Comparison of ENCODE assay signal across 25 cellular contexts in the genomic region with DNA sequence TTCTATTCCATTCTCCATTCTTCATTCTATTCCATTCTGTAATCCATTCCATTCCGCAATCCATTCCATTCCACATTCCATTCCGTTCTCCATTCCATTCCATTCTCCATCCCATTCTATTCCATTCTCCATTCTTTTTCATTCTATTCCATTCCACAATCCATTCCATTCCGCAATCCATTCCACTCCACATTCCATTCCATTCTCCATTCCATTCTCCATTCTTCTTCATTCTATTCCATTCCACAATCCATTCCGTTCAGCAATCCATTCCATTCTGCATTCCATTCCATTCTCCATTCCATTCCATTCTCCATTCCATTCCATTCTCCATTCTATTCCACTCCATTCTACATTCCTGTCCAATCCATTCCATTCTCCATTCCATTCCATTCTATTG.
"Had no signal": no experiment of that assay in that cellular context is flagged by ENCODE, and none has a peak within 500 bp of the region (broad histone marks: within the 10 kb centered on the region; RNA-seq: fewer than 3 reads in every experiment).

No MANE protein-coding gene starts in this region.

- H3K27ac ChIP-seq: esophagus squamous epithelium, lower lobe of right lung, neutrophil, pancreas, right atrium auricular region, sigmoid colon, skin epidermis, spleen, testis, tibial artery had no signal

- DNase-seq: cortex of kidney; effector memory CD8-positive, alpha-beta T cell; erythroblast; esophagus squamous epithelium; hypothalamus; immature natural killer cell; islet precursor cell; left ventricle myocardium superior; lower lobe of right lung; natural killer cell; pancreas; sigmoid colon; spleen; stimulated activated CD4-positive, alpha-beta T cell treated with anti-CD3 and anti-CD28 coated beads, Interleukin-4, amount 100 ng/mL, for 4 hours; stimulated activated naive CD8-positive, alpha-beta T cell treated with anti-CD3 and anti-CD28 coated beads, Interleukin-15, Interleukin-2, amounts not matched to agents 100 U/mL and 50 U/mL, for 24 hours; substantia nigra; testis; tibial artery had no signal

- H3K4me3 Mint-ChIP-seq: effector memory CD8-positive, alpha-beta T cell; immature natural killer cell; natural killer cell; stimulated activated memory B cell treated with anti-CD40 and anti-IgM and Interleukin-4, amounts not matched to agents 10 μg/mL and 1 μg/mL and 100 μg/mL, for 72 hours; type B pancreatic cell had no signal

- H3K36me3 ChIP-seq: lower lobe of right lung, neutrophil, pancreas, right atrium auricular region, sigmoid colon had no signal

- H3K9me3 Mint-ChIP-seq: effector memory CD8-positive, alpha-beta T cell; immature natural killer cell; natural killer cell; stimulated activated memory B cell treated with anti-CD40 and anti-IgM and Interleukin-4, amounts not matched to agents 10 μg/mL and 1 μg/mL and 100 μg/mL, for 72 hours; type B pancreatic cell had no signal

- H3K27ac Mint-ChIP-seq: effector memory CD8-positive, alpha-beta T cell; immature natural killer cell; natural killer cell; stimulated activated memory B cell treated with anti-CD40 and anti-IgM and Interleukin-4, amounts not matched to agents 10 μg/mL and 1 μg/mL and 100 μg/mL, for 72 hours; type B pancreatic cell had no signal

- H3K36me3 Mint-ChIP-seq: immature natural killer cell; natural killer cell; stimulated activated memory B cell treated with anti-CD40 and anti-IgM and Interleukin-4, amounts not matched to agents 10 μg/mL and 1 μg/mL and 100 μg/mL, for 72 hours; type B pancreatic cell had no signal

- H3K4me1 ChIP-seq: esophagus squamous epithelium, lower lobe of right lung, pancreas, right atrium auricular region, sigmoid colon, spleen, testis, tibial artery had no signal

- H3K9me3 ChIP-seq: neutrophil, pancreas, right atrium auricular region, testis, tibial artery had no signal

- H3K27me3 Mint-ChIP-seq: effector memory CD8-positive, alpha-beta T cell; stimulated activated memory B cell treated with anti-CD40 and anti-IgM and Interleukin-4, amounts not matched to agents 10 μg/mL and 1 μg/mL and 100 μg/mL, for 72 hours; type B pancreatic cell had no signal

- FAIRE-seq: endometrium, frontal cortex, pancreas had no signal

- H3K4me3 ChIP-seq: esophagus squamous epithelium, lower lobe of right lung, pancreas, right atrium auricular region, sigmoid colon, skin epidermis, spleen, testis, tibial artery had no signal

- ATAC-seq: effector memory CD8-positive, alpha-beta T cell; left ventricle myocardium superior; lower lobe of right lung; natural killer cell; pancreas; stimulated activated memory B cell treated with anti-CD40 and anti-IgM and Interleukin-4, amounts not matched to agents 10 μg/mL and 1 μg/mL and 100 μg/mL, for 72 hours; stimulated activated naive CD8-positive, alpha-beta T cell treated with anti-CD3 and anti-CD28 coated beads, Interleukin-15, Interleukin-2, amounts not matched to agents 100 U/mL and 50 U/mL, for 24 hours had no signal

- H3K27me3 ChIP-seq: esophagus squamous epithelium, neutrophil, pancreas, right atrium auricular region, sigmoid colon, spleen, testis, tibial artery had no signal

- H3K4me1 Mint-ChIP-seq: immature natural killer cell; natural killer cell; stimulated activated memory B cell treated with anti-CD40 and anti-IgM and Interleukin-4, amounts not matched to agents 10 μg/mL and 1 μg/mL and 100 μg/mL, for 72 hours had no signal
